ENCODE assay signal across 24 cellular contexts in genomic region chr10:44971935-44972792, GRCh38. TPM values are rescaled to one million over a fixed set of nuclear protein-coding genes. Genes with fewer than 3 reads are reported as not detected.
DNase-seq lines count a peak whose midpoint lies in the region; ATAC-seq, FAIRE-seq and TF ChIP-seq lines count a peak whose summit lies in the region.
"Had no signal": no experiment of that assay in that cellular context is flagged by ENCODE, and none has a peak within 500 bp of the region (broad histone marks: within the 10 kb centered on the region; RNA-seq: fewer than 3 reads in every experiment).

No MANE protein-coding gene starts in this region.

- H3K4me2 ChIP-seq in HepG2 (ENCODE audit: low read depth, low read length) (no peak overlapping the region), endothelial cell of umbilical vein (ENCODE audit: insufficient read depth, low read length) (no peak overlapping the region)

- no peak for ATAC-seq in HepG2
- no peak for ATAC-seq in right lobe of liver
- ATAC-seq in HG03378 (IDR thresholded peaks at IDR 0.05; ENCODE audit: unreplicated experiment), result no peak
- ATAC-seq: activated CD8-positive, alpha-beta memory T cell treated with anti-CD3 and anti-CD28 coated beads, Interleukin-2, amount 10 ng/mL, durations not matched to agents 7 days and 5 days; activated T-cell treated with anti-CD3 and anti-CD28 coated beads, Interleukin-2, amount 50 U/mL, for 72 hours had no signal

- TF ChIP-seq RAD21 in HepG2 (CRISPR knock-in tag; IDR thresholded peaks at IDR 0.05), result no peak

- DNase-seq in HepG2 (ENCODE audit: low spot score) (no peak), right lobe of liver (no peak), endothelial cell of umbilical vein (ENCODE audit: low read depth, low spot score) (peak; percentile 36), posterior vena cava (ENCODE audit: low spot score) (peak; percentile 72), EL (no peak), HK-2 (ENCODE audit: unreplicated experiment) (no peak)
- no peak for DNase-seq in stimulated activated naive CD4-positive, alpha-beta T cell (lab: John Stamatoyannopoulos, UW)
- DNase-seq: activated CD4-positive, alpha-beta T cell treated with anti-CD3 and anti-CD28 coated beads, Interleukin-2, amount 50 U/mL, for 1 hour; activated CD8-positive, alpha-beta memory T cell treated with anti-CD3 and anti-CD28 coated beads, Interleukin-2, amount 10 ng/mL, durations not matched to agents 7 days and 5 days; activated naive CD4-positive, alpha-beta T cell treated with Interleukin-2 at 50 U/mL for 16 hours; activated T-cell treated with anti-CD3 and anti-CD28 coated beads, Interleukin-2, amount 50 U/mL, for 72 hours; HFFc6; IMR-90; mesenchymal stem cell; NCI-H1048; NCI-H1694 treated with DMSO at 0.1 percent for 48 hours; NCI-H2171; NCI-H526; SHP77 treated with DMSO at 0.1 percent for 48 hours; transverse colon had no signal

- in situ Hi-C loops in HepG2 (cut with HindIII; ENCODE audit: extremely low pct_ligation_motif_present, low pct_unique_long_range_greater_than_20kb), result loop anchor here (25.0 kb wide), 1 partner anchor 1560 kb away; the partner anchor contains the start of gene HNRNPF

- CTCF ChIA-PET in HepG2 (lab: Yijun Ruan, JAX; ENCODE audit: low intra/inter-chr PET ratio, low total read pairs), result no interaction called here
- CTCF ChIA-PET in endothelial cell of umbilical vein (lab: Charles Lee), result interaction anchor here (2.2 to 2.3 kb wide), 2 partner anchors 8 to 39 kb away, joined by 9 to 18 read pairs; no protein-coding TSS in a partner anchor

- BruUV-seq in HepG2 (replicated peaks; lab: Mats Ljungman, UMichigan) (no TSS peak), endothelial cell of umbilical vein (replicated peaks; lab: Mats Ljungman, UMichigan) (no TSS peak)

- TF ChIP-seq EP300 in HepG2 (IDR thresholded peaks at IDR 0.05; ENCODE audit: low read depth in 2 of 2, low read length in 2 of 2) (no peak), HepG2 (CRISPR knock-in tag; IDR thresholded peaks at IDR 0.05; ENCODE audit: borderline replicate concordance) (no peak)

- H3K79me2 ChIP-seq in HepG2 (ENCODE audit: insufficient read depth, low read length) (peaks cover 28% of the 10 kb centered on the region), endothelial cell of umbilical vein (ENCODE audit: control insufficient read depth, insufficient read depth, low read length) (no peaks in the 10 kb centered on the region)

- no peak overlapping the region for H3K4me3 ChIP-seq in HepG2 (replicated peaks in 1 of 3; ENCODE audit: insufficient read depth in 1 of 3, low read depth in 2 of 3, low read length in 3 of 3)
- H3K4me3 ChIP-seq in right lobe of liver, result no peak overlapping the region
- no peak overlapping the region for H3K4me3 ChIP-seq in endothelial cell of umbilical vein (replicated peaks in 1 of 3; ENCODE audit: insufficient read depth in 1 of 3, low read depth in 1 of 3, low read length in 3 of 3)
- H3K4me3 ChIP-seq: prostate gland, transverse colon had no signal

- H3K9me3 ChIP-seq in HepG2 (ENCODE audit: low read length) (no peaks in the 10 kb centered on the region), right lobe of liver (no peaks in the 10 kb centered on the region), endothelial cell of umbilical vein (replicated peaks; ENCODE audit: control insufficient read depth, insufficient read depth, low read length) (no peaks in the 10 kb centered on the region)
- H3K9me3 ChIP-seq: BE2C, neutrophil, prostate gland, transverse colon had no signal

- WGBS in HepG2 (ENCODE audit: low lambda C conversion rate), result 94% methylated on average over 11 of the region's 12 CpGs
- 91% methylated on average over 5 of the region's 12 CpGs for WGBS in right lobe of liver (ENCODE audit: insufficient coverage, low coverage, low lambda C conversion rate, missing lambda C conversion rate)

- dilution Hi-C loops in endothelial cell of umbilical vein (cut with MboI; ENCODE audit: extremely low pct_ligation_motif_present, low sequenced_read_pairs), result no loop called here

- intact Hi-C loops in HepG2 (cut with micrococcal nuclease; ENCODE audit: unreplicated experiment), result no loop called here
- intact Hi-C loops in right lobe of liver (cut with DNase I), result loop anchor here (5.0 kb wide), 1 partner anchor 40 kb away; no protein-coding TSS in a partner anchor
- intact Hi-C loops in endothelial cell of umbilical vein (cut with micrococcal nuclease), result loop anchor here (10.0 kb wide), 1 partner anchor 1297 kb away; no protein-coding TSS in a partner anchor
- intact Hi-C loops in posterior vena cava (cut with DNase I), result no loop called here

- H3K27me3 ChIP-seq in HepG2 (ENCODE audit: control insufficient read depth in 1 of 2, insufficient read depth in 2 of 2, low read length in 2 of 2) (no peaks in the 10 kb centered on the region), right lobe of liver (no peaks in the 10 kb centered on the region), endothelial cell of umbilical vein (ENCODE audit: control insufficient read depth in 2 of 2, insufficient read depth in 2 of 2, low read length in 2 of 2) (no peaks in the 10 kb centered on the region)
- H3K27me3 ChIP-seq: BE2C, neutrophil, transverse colon had no signal

- H3K9me1 ChIP-seq in endothelial cell of umbilical vein (replicated peaks; ENCODE audit: control insufficient read depth, extremely low read depth, insufficient read depth, low read length), result no peaks in the 10 kb centered on the region

- H3K9ac ChIP-seq in HepG2 (ENCODE audit: insufficient read depth, low read depth, low read length) (no peak overlapping the region), endothelial cell of umbilical vein (replicated peaks; ENCODE audit: extremely low read depth, insufficient read depth, low read length) (no peak overlapping the region)

- H2AFZ ChIP-seq in HepG2 (ENCODE audit: low read length) (no peak overlapping the region), endothelial cell of umbilical vein (ENCODE audit: low read depth, low read length) (no peak overlapping the region)

- POLR2A ChIA-PET in HepG2 (lab: Yijun Ruan, JAX) (interaction anchor here (10.2 kb wide), 2 partner anchors 9 to 37 kb away, joined by 215 to 407 read pairs; partner anchors contain the start of gene RASSF4), endothelial cell of umbilical vein (lab: Charles Lee) (no interaction called here)

- TF ChIP-seq CTCF in HepG2 (CRISPR knock-in tag; IDR thresholded peaks at IDR 0.05), result no peak
- TF ChIP-seq CTCF in right lobe of liver (IDR thresholded peaks at IDR 0.05), result no peak
- no peak for TF ChIP-seq CTCF in endothelial cell of umbilical vein (IDR thresholded peaks at IDR 0.05; ENCODE audit: extremely low read depth in 1 of 2, insufficient read depth in 1 of 2, low read depth in 1 of 2, low read length in 2 of 2)

- peaks cover 32% of the 10 kb centered on the region for H4K20me1 ChIP-seq in HepG2 (ENCODE audit: insufficient read depth, low read length)
- no peaks in the 10 kb centered on the region for H4K20me1 ChIP-seq in endothelial cell of umbilical vein (replicated peaks; ENCODE audit: control insufficient read depth, extremely low read depth, insufficient read depth, low read length)

- H3K4me1 ChIP-seq in HepG2 (ENCODE audit: insufficient read depth, low read length) (peaks cover 50% of the 10 kb centered on the region), right lobe of liver (peaks cover 0 to 53% (median 9%) of the 10 kb centered on the region in 4 donors), endothelial cell of umbilical vein (ENCODE audit: control insufficient read depth, extremely low read depth, insufficient read depth, low read length) (peaks cover 8% of the 10 kb centered on the region)
- H3K4me1 ChIP-seq: prostate gland had no signal

- H3K27ac ChIP-seq in HepG2 (ENCODE audit: extremely low read length, insufficient read depth, low read length), result no peak overlapping the region
- no peak overlapping the region for H3K27ac ChIP-seq in right lobe of liver
- H3K27ac ChIP-seq in endothelial cell of umbilical vein (ENCODE audit: insufficient read depth, low read depth, low read length), result no peak overlapping the region
- H3K27ac ChIP-seq: neutrophil, prostate gland had no signal

- peaks cover 19 to 54% of the 10 kb centered on the region in 2 experiments; a peak in 4 of 5 replicates for H3K36me3 ChIP-seq in HepG2 (replicated peaks in 1 of 2; ENCODE audit: control insufficient read depth in 1 of 2, insufficient read depth in 2 of 2, low read length in 2 of 2)
- H3K36me3 ChIP-seq in right lobe of liver, result peaks cover 0 to 18% (median 2%) of the 10 kb centered on the region in 4 donors
- peaks cover 0 to 5% of the 10 kb centered on the region in 2 experiments for H3K36me3 ChIP-seq in endothelial cell of umbilical vein (ENCODE audit: control insufficient read depth in 2 of 2, extremely low read depth in 1 of 2, insufficient read depth in 2 of 2, low read length in 2 of 2)
- H3K36me3 ChIP-seq: BE2C, neutrophil, prostate gland, transverse colon had no signal

- no peak for TF ChIP-seq POLR2A in HepG2 (IDR thresholded peaks at IDR 0.05; ENCODE audit: insufficient read depth in 1 of 2, low read depth in 2 of 2, low read length in 2 of 2)
- TF ChIP-seq POLR2A in right lobe of liver (IDR thresholded peaks at IDR 0.05), result no peak
- no peak for TF ChIP-seq POLR2A in endothelial cell of umbilical vein (IDR thresholded peaks at IDR 0.05; ENCODE audit: low read depth, low read length)

- no peak for FAIRE-seq in HepG2 (lab: Jason Lieb, UNC)
- no peak for FAIRE-seq in endothelial cell of umbilical vein (lab: Jason Lieb, UNC)

RNA-seq across cellular contexts. Expression of gene DEPP1, which starts 6.4 kb away (rescaled TPM):
- 11.2 and 14.8 TPM in 2 replicates for total RNA-seq in HepG2 (2016; rRNA removed; fragmentation: Illumina TruSeq; extraction: Trizol)
- total RNA-seq in HepG2 (2016; cell fraction: cytosol; rRNA removed; fragmentation: Illumina TruSeq; extraction: Trizol; ENCODE audit: low read depth), result 3.0 and 5.0 TPM in 2 replicates
- 9.0 and 15.3 TPM in 2 replicates for total RNA-seq in HepG2 (2016; cell fraction: insoluble cytoplasmic fraction; rRNA removed; fragmentation: Illumina TruSeq; extraction: Trizol)
- total RNA-seq in HepG2 (2016; cell fraction: membrane; rRNA removed; fragmentation: Illumina TruSeq; extraction: Trizol), result 9.0 and 9.3 TPM in 2 replicates
- 15.1 and 16.0 TPM in 2 replicates for total RNA-seq in HepG2 (2016; cell fraction: nucleus; rRNA removed; fragmentation: Illumina TruSeq; extraction: Trizol)
- 270 and 338 TPM in 2 replicates for polyA plus RNA-seq in HepG2 (2011; rRNA removed)
- 261 and 317 TPM in 2 replicates for polyA plus RNA-seq in HepG2 (2011; cell fraction: cytosol; rRNA removed)
- polyA plus RNA-seq in HepG2 (2011; cell fraction: nucleus; rRNA removed), result 103 and 135 TPM in 2 replicates
- polyA plus RNA-seq in HepG2 (2012), result 132 and 232 TPM in 2 replicates
- 2.0 and 2.5 TPM in 2 replicates for polyA plus RNA-seq in HepG2 (2016; cell fraction: cytosol; fragmentation: Illumina TruSeq; extraction: Trizol; ENCODE audit: low read depth)
- polyA plus RNA-seq in HepG2 (2016; cell fraction: insoluble cytoplasmic fraction; fragmentation: Illumina TruSeq; extraction: Trizol; ENCODE audit: low read depth), result 9.3 and 11.2 TPM in 2 replicates
- 3.6 and 5.2 TPM in 2 replicates for polyA plus RNA-seq in HepG2 (2016; cell fraction: membrane; fragmentation: Illumina TruSeq; extraction: Trizol; ENCODE audit: low read depth)
- 13.4 and 15.5 TPM in 2 replicates for polyA plus RNA-seq in HepG2 (2016; cell fraction: nucleus; fragmentation: Illumina TruSeq; extraction: Trizol; ENCODE audit: insufficient read depth, low read depth)
- polyA minus RNA-seq in HepG2 (2011; rRNA and poly(A)+ RNA removed; ENCODE audit: low replicate concordance), result 1.8 and 739 TPM in 2 replicates
- polyA minus RNA-seq in HepG2 (2011; cell fraction: cytosol; rRNA and poly(A)+ RNA removed), result 249 and 254 TPM in 2 replicates
- polyA minus RNA-seq in HepG2 (2011; cell fraction: nucleus; rRNA and poly(A)+ RNA removed), result 107 and 142 TPM in 2 replicates
- total RNA-seq in right lobe of liver, result 10 to 100 TPM in 5 of 6 experiments, 1 to 10 TPM in 1; 5.3 to 94.6 (median 71.5) TPM
- 318 and 364 TPM in 2 replicates for total RNA-seq in endothelial cell of umbilical vein
- 849 and 951 TPM in 2 replicates for polyA plus RNA-seq in endothelial cell of umbilical vein
- 584 and 653 TPM in 2 replicates for polyA plus RNA-seq in endothelial cell of umbilical vein (2011; cell fraction: cytosol; rRNA removed)
- polyA plus RNA-seq in endothelial cell of umbilical vein (2011; cell fraction: nucleus; rRNA removed), result 548 and 602 TPM in 2 replicates
- polyA plus RNA-seq in endothelial cell of umbilical vein (2012), result 130 and 295 TPM in 2 replicates
- 607 and 685 TPM in 2 replicates for polyA minus RNA-seq in endothelial cell of umbilical vein
- 0.72 TPM for polyA minus RNA-seq in endothelial cell of umbilical vein (2011; cell fraction: cytosol; rRNA and poly(A)+ RNA removed)
- polyA minus RNA-seq in endothelial cell of umbilical vein (2011; cell fraction: nucleus; rRNA and poly(A)+ RNA removed), result 400 and 512 TPM in 2 replicates
- 100 to 1,000 TPM in 1 of 2 donors, 10 to 100 TPM in 1; 58.8 to 105 TPM for total RNA-seq in posterior vena cava

RNA-seq across cellular contexts. Expression of gene RASSF4, which starts 12.6 kb away (rescaled TPM):
- total RNA-seq in HepG2 (2016; rRNA removed; fragmentation: Illumina TruSeq; extraction: Trizol) (49.9 and 51.7 TPM in 2 replicates), right lobe of liver (10 to 100 TPM; 13.6 to 28.5 (median 19.6) TPM), endothelial cell of umbilical vein (4.6 and 7.6 TPM in 2 replicates), posterior vena cava (10 to 100 TPM; 15.5 to 37.9 TPM)
- total RNA-seq in HepG2 (2016; cell fraction: cytosol; rRNA removed; fragmentation: Illumina TruSeq; extraction: Trizol; ENCODE audit: low read depth), result 22.4 and 22.8 TPM in 2 replicates
- 49.9 and 50.1 TPM in 2 replicates for total RNA-seq in HepG2 (2016; cell fraction: insoluble cytoplasmic fraction; rRNA removed; fragmentation: Illumina TruSeq; extraction: Trizol)
- 39.2 and 45.6 TPM in 2 replicates for total RNA-seq in HepG2 (2016; cell fraction: membrane; rRNA removed; fragmentation: Illumina TruSeq; extraction: Trizol)
- total RNA-seq in HepG2 (2016; cell fraction: nucleus; rRNA removed; fragmentation: Illumina TruSeq; extraction: Trizol), result 52.1 and 54.6 TPM in 2 replicates
- polyA plus RNA-seq in HepG2 (2011; rRNA removed) (34.0 and 39.7 TPM in 2 replicates), endothelial cell of umbilical vein (8.2 and 9.8 TPM in 2 replicates)
- 20.4 and 25.8 TPM in 2 replicates for polyA plus RNA-seq in HepG2 (2011; cell fraction: cytosol; rRNA removed)
- 140 TPM in 2 replicates for polyA plus RNA-seq in HepG2 (2011; cell fraction: nucleus; rRNA removed)
- polyA plus RNA-seq in HepG2 (2012), result 25.0 and 26.7 TPM in 2 replicates
- polyA plus RNA-seq in HepG2 (2016; cell fraction: cytosol; fragmentation: Illumina TruSeq; extraction: Trizol; ENCODE audit: low read depth), result 18.5 and 22.5 TPM in 2 replicates
- 53.5 and 57.9 TPM in 2 replicates for polyA plus RNA-seq in HepG2 (2016; cell fraction: insoluble cytoplasmic fraction; fragmentation: Illumina TruSeq; extraction: Trizol; ENCODE audit: low read depth)
- 31.2 and 31.3 TPM in 2 replicates for polyA plus RNA-seq in HepG2 (2016; cell fraction: membrane; fragmentation: Illumina TruSeq; extraction: Trizol; ENCODE audit: low read depth)
- 84.5 and 98.6 TPM in 2 replicates for polyA plus RNA-seq in HepG2 (2016; cell fraction: nucleus; fragmentation: Illumina TruSeq; extraction: Trizol; ENCODE audit: insufficient read depth, low read depth)
- polyA minus RNA-seq in HepG2 (2011; rRNA and poly(A)+ RNA removed; ENCODE audit: low replicate concordance), result 0.12 and 67.0 TPM in 2 replicates
- 13.4 and 16.0 TPM in 2 replicates for polyA minus RNA-seq in HepG2 (2011; cell fraction: cytosol; rRNA and poly(A)+ RNA removed)
- polyA minus RNA-seq in HepG2 (2011; cell fraction: nucleus; rRNA and poly(A)+ RNA removed), result 74.3 and 88.9 TPM in 2 replicates
- polyA plus RNA-seq in endothelial cell of umbilical vein (2011; cell fraction: cytosol; rRNA removed), result 3.9 and 4.8 TPM in 2 replicates
- 20.5 and 26.4 TPM in 2 replicates for polyA plus RNA-seq in endothelial cell of umbilical vein (2011; cell fraction: nucleus; rRNA removed)
- polyA plus RNA-seq in endothelial cell of umbilical vein (2012), result 1.8 and 3.8 TPM in 2 replicates
- 9.4 and 13.4 TPM in 2 replicates for polyA minus RNA-seq in endothelial cell of umbilical vein
- polyA minus RNA-seq in endothelial cell of umbilical vein (2011; cell fraction: cytosol; rRNA and poly(A)+ RNA removed), result not detected
- 17.1 and 20.6 TPM in 2 replicates for polyA minus RNA-seq in endothelial cell of umbilical vein (2011; cell fraction: nucleus; rRNA and poly(A)+ RNA removed)

RNA-seq across cellular contexts. Expression of gene ZNF22, which starts 28.6 kb away (rescaled TPM):
- total RNA-seq in HepG2 (2016; rRNA removed; fragmentation: Illumina TruSeq; extraction: Trizol) (0.40 and 0.58 TPM in 2 replicates), right lobe of liver (10 to 100 TPM; 10.3 to 25.2 (median 12.2) TPM), endothelial cell of umbilical vein (45.0 and 48.7 TPM in 2 replicates), posterior vena cava (10 to 100 TPM; 17.4 to 19.7 TPM)
- total RNA-seq in HepG2 (2016; cell fraction: cytosol; rRNA removed; fragmentation: Illumina TruSeq; extraction: Trizol; ENCODE audit: low read depth), result not detected in 2 replicates
- 0.49 and 0.56 TPM in 2 replicates for total RNA-seq in HepG2 (2016; cell fraction: insoluble cytoplasmic fraction; rRNA removed; fragmentation: Illumina TruSeq; extraction: Trizol)
- total RNA-seq in HepG2 (2016; cell fraction: membrane; rRNA removed; fragmentation: Illumina TruSeq; extraction: Trizol), result 0.28 and 0.45 TPM in 2 replicates
- 0.75 and 1.2 TPM in 2 replicates for total RNA-seq in HepG2 (2016; cell fraction: nucleus; rRNA removed; fragmentation: Illumina TruSeq; extraction: Trizol)
- polyA plus RNA-seq in HepG2 (2011; rRNA removed) (1.1 and 1.3 TPM in 2 replicates), endothelial cell of umbilical vein (15.3 and 21.0 TPM in 2 replicates)
- polyA plus RNA-seq in HepG2 (2011; cell fraction: cytosol; rRNA removed), result 0.35 and 0.77 TPM in 2 replicates
- polyA plus RNA-seq in HepG2 (2011; cell fraction: nucleus; rRNA removed), result 1.2 and 1.7 TPM in 2 replicates
- polyA plus RNA-seq in HepG2 (2012), result 1.6 and 2.5 TPM in 2 replicates
- polyA plus RNA-seq in HepG2 (2016; cell fraction: cytosol; fragmentation: Illumina TruSeq; extraction: Trizol; ENCODE audit: low read depth), result 0.07 and 0.09 TPM in 2 replicates
- polyA plus RNA-seq in HepG2 (2016; cell fraction: insoluble cytoplasmic fraction; fragmentation: Illumina TruSeq; extraction: Trizol; ENCODE audit: low read depth), result 0.60 and 0.62 TPM in 2 replicates
- polyA plus RNA-seq in HepG2 (2016; cell fraction: membrane; fragmentation: Illumina TruSeq; extraction: Trizol; ENCODE audit: low read depth), result 0.22 and 0.27 TPM in 2 replicates
- 0.89 and 1.1 TPM in 2 replicates for polyA plus RNA-seq in HepG2 (2016; cell fraction: nucleus; fragmentation: Illumina TruSeq; extraction: Trizol; ENCODE audit: insufficient read depth, low read depth)
- not detected in 2 replicates for polyA minus RNA-seq in HepG2 (2011; rRNA and poly(A)+ RNA removed; ENCODE audit: low replicate concordance)
- not detected in 2 replicates for polyA minus RNA-seq in HepG2 (2011; cell fraction: cytosol; rRNA and poly(A)+ RNA removed)
- 2.2 and 2.4 TPM in 2 replicates for polyA minus RNA-seq in HepG2 (2011; cell fraction: nucleus; rRNA and poly(A)+ RNA removed)
- polyA plus RNA-seq in endothelial cell of umbilical vein (2011; cell fraction: cytosol; rRNA removed), result 24.1 and 26.7 TPM in 2 replicates
- 15.9 and 19.0 TPM in 2 replicates for polyA plus RNA-seq in endothelial cell of umbilical vein (2011; cell fraction: nucleus; rRNA removed)
- 34.7 and 37.6 TPM in 2 replicates for polyA plus RNA-seq in endothelial cell of umbilical vein (2012)
- polyA minus RNA-seq in endothelial cell of umbilical vein, result 7.6 and 9.0 TPM in 2 replicates
- not detected for polyA minus RNA-seq in endothelial cell of umbilical vein (2011; cell fraction: cytosol; rRNA and poly(A)+ RNA removed)
- polyA minus RNA-seq in endothelial cell of umbilical vein (2011; cell fraction: nucleus; rRNA and poly(A)+ RNA removed), result 11.7 and 15.4 TPM in 2 replicates

Comparison
In these comparisons a context has a peak if more than half of its experiments do, and no peak if none do; other contexts are left out.
1. intact Hi-C loops: an anchor here in right lobe of liver (5.0 kb wide) and endothelial cell of umbilical vein (10.0 kb wide); none called in HepG2 and posterior vena cava.
2. DNase-seq: peak in endothelial cell of umbilical vein (single experiment) and posterior vena cava (single experiment); none in HepG2 (single experiment), right lobe of liver (0 of 3), stimulated activated naive CD4-positive, alpha-beta T cell (0 of 6), EL (single experiment) and HK-2 (single experiment).